In the genomic region with DNA sequence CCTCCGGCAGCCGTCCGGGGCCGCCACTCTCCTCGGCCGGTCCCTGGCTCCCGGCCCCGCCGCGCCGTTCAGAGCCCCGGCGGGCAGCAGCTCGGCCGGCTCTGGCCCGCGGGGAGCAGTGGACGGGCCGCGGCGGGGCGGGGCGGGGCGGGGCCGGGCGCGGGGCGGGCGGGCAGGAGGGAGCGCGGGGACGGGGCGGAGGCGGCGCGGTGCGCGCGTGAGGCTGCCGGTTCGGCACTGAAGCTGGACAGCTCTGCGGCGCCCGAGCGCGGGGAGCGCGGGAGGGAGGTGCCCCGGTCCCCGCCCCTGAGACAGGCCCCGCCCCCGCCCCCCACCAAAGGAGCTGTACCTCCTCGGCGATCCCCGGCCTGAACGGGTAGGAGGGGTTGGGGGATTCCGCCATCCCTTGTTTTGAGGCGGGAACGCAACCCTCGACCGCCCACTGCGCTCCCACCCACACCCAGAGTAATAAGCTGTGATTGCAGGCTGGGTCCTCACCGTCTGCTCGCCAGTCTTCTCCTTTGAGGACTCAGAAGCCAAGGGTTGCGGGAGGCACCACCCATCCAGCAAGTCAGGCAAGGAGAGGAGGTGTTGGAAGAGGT, we compare ENCODE assay signal across 10 cellular contexts. TPM values are rescaled to one million over a fixed set of nuclear protein-coding genes. Genes with fewer than 3 reads are reported as not detected.
A peak's percentile ranks its signal among the peaks of the same experiment; 100 is the strongest.
DNase-seq lines count a peak whose midpoint lies in the region; ATAC-seq and TF ChIP-seq lines count a peak whose summit lies in the region.
"Had no signal": no experiment of that assay in that cellular context is flagged by ENCODE, and none has a peak within 500 bp of the region (broad histone marks: within the 10 kb centered on the region; RNA-seq: fewer than 3 reads in every experiment).

A gene (minus strand): TSS at position 239 of the 602 bp plus-strand sequence. CDS start 50,747 bp downstream, outside the sequence.

- H3K4me3 Mint-ChIP-seq in neural progenitor cell, result peak within 1 kb of the TSS; percentile 88

- CTCF ChIA-PET in RWPE1 (lab: Yijun Ruan, JAX), result interaction anchor here (0.5 to 0.7 kb wide), 3 partner anchors 162 to 199 kb away, joined by 3 read pairs; no protein-coding TSS in a partner anchor

- no peaks in the 10 kb centered on the region for H3K36me3 ChIP-seq in neural progenitor cell

- H3K27me3 ChIP-seq in neural progenitor cell, result peaks cover 66% of the 10 kb centered on the region

- peak within 1 kb of the TSS; percentile 99 for H3K4me2 ChIP-seq in neural progenitor cell

- peaks cover 23% of the 10 kb centered on the region for H4K20me1 ChIP-seq in neural progenitor cell (ENCODE audit: low read depth)

- peaks cover 3% of the 10 kb centered on the region for H3K9me3 Mint-ChIP-seq in neural progenitor cell

- H3K27ac ChIP-seq in neural progenitor cell (no peak within 1 kb of the TSS), RWPE1 (no peak within 1 kb of the TSS)

- H3K27me3 Mint-ChIP-seq in neural progenitor cell (ENCODE audit: insufficient read depth, low read depth), result peaks cover 54% of the 10 kb centered on the region

- H3K4me1 ChIP-seq in neural progenitor cell, result peaks cover 8% of the 10 kb centered on the region

- POLR2A ChIA-PET in RWPE1 (lab: Yijun Ruan, JAX; ENCODE audit: low non-redundant PET), result no interaction called here

- no peak for ATAC-seq in HG02623 (IDR thresholded peaks at IDR 0.05; ENCODE audit: unreplicated experiment)

- H3F3A ChIP-seq in neural progenitor cell (ENCODE audit: low read depth), result peaks cover 5% of the 10 kb centered on the region

- no peaks in the 10 kb centered on the region for H3K9me3 ChIP-seq in neural progenitor cell (ENCODE audit: low read depth)

- peaks cover 8% of the 10 kb centered on the region for H3K4me1 Mint-ChIP-seq in neural progenitor cell

- DNase-seq in DMS53 (lab: John Stamatoyannopoulos, UW) (peak; percentile 73), DMS53 treated with DMSO at 0.1 percent for 48 hours (lab: John Stamatoyannopoulos, UW; ENCODE audit: unreplicated experiment) (no peak), NCI-H82 (lab: John Stamatoyannopoulos, UW) (peak; percentile 88), epithelial cell of esophagus (ENCODE audit: low read depth) (peak; percentile 35), neural progenitor cell (ENCODE audit: low spot score) (peak; percentile 86), foreskin melanocyte (no peak), RWPE1 (ENCODE audit: low spot score) (no peak)
- DNase-seq: SIG-M5 had no signal

- H3K36me3 Mint-ChIP-seq in neural progenitor cell, result no peaks in the 10 kb centered on the region

- H3K9ac ChIP-seq in neural progenitor cell, result no peak within 1 kb of the TSS

- H2AFZ ChIP-seq in neural progenitor cell (replicated peaks), result no peak within 1 kb of the TSS

- no peak for TF ChIP-seq CTCF in epithelial cell of esophagus (IDR thresholded peaks at IDR 0.05; ENCODE audit: insufficient read depth, low read depth, low read length, missing control alignments)
- TF ChIP-seq CTCF in neural progenitor cell (IDR thresholded peaks at IDR 0.05), result no peak
- TF ChIP-seq CTCF in RWPE1 (conservative IDR thresholded peaks at IDR 0.05; ENCODE audit: low read depth), result no peak

- no peak within 1 kb of the TSS for H3K4me3 ChIP-seq in epithelial cell of esophagus (ENCODE audit: low read length)
- peak within 1 kb of the TSS; percentile 55 for H3K4me3 ChIP-seq in neural progenitor cell

- H3K27ac Mint-ChIP-seq in neural progenitor cell, result no peak within 1 kb of the TSS

- H3K79me2 ChIP-seq in neural progenitor cell (ENCODE audit: low read depth), result no peaks in the 10 kb centered on the region

RNA-seq across cellular contexts. Expression of the gene that starts here (rescaled TPM):
- total RNA-seq in neural progenitor cell (ENCODE audit: low replicate concordance), result 0.06 and 0.21 TPM in 2 replicates
- total RNA-seq: A172 had no signal

Comparison
In these comparisons a context has a peak if more than half of its experiments do, and no peak if none do; other contexts are left out.
1. DNase-seq: peak in DMS53 (single experiment), NCI-H82 (single experiment) and epithelial cell of esophagus (single experiment); none in DMS53 treated with DMSO at 0.1 percent for 48 hours (single experiment), foreskin melanocyte (single experiment) and RWPE1 (single experiment).
2. Peak in DNase-seq, H3K4me3 ChIP-seq and H3K4me2 ChIP-seq in neural progenitor cell; RNA of the gene not detected or under 1 TPM.